8 cellular contexts compared by ENCODE assay signal in genomic region chr7:2353650-2354172, GRCh38. TPM values are rescaled to one million over a fixed set of nuclear protein-coding genes. Genes with fewer than 3 reads are reported as not detected.
DNase-seq lines count a peak whose midpoint lies in the region; ATAC-seq, FAIRE-seq and TF ChIP-seq lines count a peak whose summit lies in the region.

No MANE protein-coding gene starts in this region.

- H3K27me3 ChIP-seq in IMR-90 (ENCODE audit: control insufficient read depth, insufficient read depth, low read length) = no peaks in the 10 kb centered on the region
- H3K27me3 ChIP-seq in heart left ventricle = no peaks in the 10 kb centered on the region

- H3K9me1 ChIP-seq in IMR-90 (ENCODE audit: insufficient read depth, low read length) = peaks cover 12% of the 10 kb centered on the region

- WGBS in IMR-90 (ENCODE audit: extremely low coverage in 2 of 2, insufficient read length in 1 of 2), 2 experiments = 0% methylated on average over 6 of the region's 33 CpGs; no CpG with 5 or more reads in 1 of the 2 experiments
- WGBS in heart left ventricle, 4 donors = 2 to 16% (median 5%) methylated on average over 21 to 33 of the region's 33 CpGs

- peak overlapping the region; percentile 100 for H3K56ac ChIP-seq in IMR-90 (ENCODE audit: extremely low read depth, insufficient read depth, low read length)

- peaks cover 37% of the 10 kb centered on the region for H3K36me3 Mint-ChIP-seq in activated naive CD8-positive, alpha-beta T cell treated with anti-CD3 and anti-CD28 coated beads for 36 hours
- H3K36me3 Mint-ChIP-seq in progenitor cell of endocrine pancreas (ENCODE audit: insufficient read depth) = peaks cover 3% of the 10 kb centered on the region

- POLR2A ChIA-PET in IMR-90 (lab: Charles Lee; ENCODE audit: unreplicated experiment) = interaction anchor here (0.6 kb wide), 2 partner anchors 17 to 79 kb away, joined by 3 read pairs; no protein-coding TSS in a partner anchor

- peak overlapping the region; percentile 87 to 99 for H4K8ac ChIP-seq in IMR-90 (ENCODE audit: low read depth in 2 of 2, low read length in 2 of 2)

- H3K9me3 ChIP-seq in ES-I3 (ENCODE audit: control insufficient read depth, insufficient read depth, low read length) (no peaks in the 10 kb centered on the region), IMR-90 (ENCODE audit: control insufficient read depth, insufficient read depth, low read length) (no peaks in the 10 kb centered on the region), heart left ventricle (no peaks in the 10 kb centered on the region)

- H3K18ac ChIP-seq in IMR-90 (ENCODE audit: low read depth, low read length) = peak overlapping the region; percentile 98

- peak; percentile 90 for FAIRE-seq in urothelium cell line (lab: Jason Lieb, UNC)

- peak overlapping the region; percentile 95 for H2AFZ ChIP-seq in IMR-90 (replicated peaks; ENCODE audit: low read length, poor library complexity)

- H4K20me1 ChIP-seq in IMR-90 (ENCODE audit: insufficient read depth, low read length) = peaks cover 40% of the 10 kb centered on the region

- peak overlapping the region; percentile 100 for H2BK120ac ChIP-seq in IMR-90 (ENCODE audit: low read depth, low read length)

- H2AK9ac ChIP-seq in IMR-90 (replicated peaks; ENCODE audit: low read depth, low read length, poor library complexity) = peak overlapping the region; percentile 59

- peak overlapping the region; percentile 96; the same call in 2 of the 3 replicates for H2BK15ac ChIP-seq in IMR-90 (ENCODE audit: low read depth, low read length)

- H3K27ac Mint-ChIP-seq in activated naive CD8-positive, alpha-beta T cell treated with anti-CD3 and anti-CD28 coated beads for 36 hours = peak overlapping the region; percentile 100
- peak overlapping the region; percentile 100 for H3K27ac Mint-ChIP-seq in progenitor cell of endocrine pancreas

- intact Hi-C loops in IMR-90 (cut with micrococcal nuclease) (no loop called here), heart left ventricle (cut with DNase I) (loop anchor here in 5 of 10 donors (1.0 to 10.0 kb wide), 9 partner anchors 39 to 781 kb away; partner anchors contain the start of genes CHST12 (in 2 of the 5), MRM2 (in 2 of the 5), NUDT1 (in 2 of the 5) and PSMG3 (in 1 of the 5))

- H3K4me1 Mint-ChIP-seq in activated naive CD8-positive, alpha-beta T cell treated with anti-CD3 and anti-CD28 coated beads for 36 hours = peaks cover 30% of the 10 kb centered on the region
- peaks cover 16% of the 10 kb centered on the region for H3K4me1 Mint-ChIP-seq in progenitor cell of endocrine pancreas (ENCODE audit: low read depth)

- TF ChIP-seq POLR2A in IMR-90 (IDR thresholded peaks at IDR 0.05; ENCODE audit: low read depth, low read length) (no peak), heart left ventricle (IDR thresholded peaks at IDR 0.05) (peak in 1 of 2 donors; percentile 42)

- H2BK20ac ChIP-seq in IMR-90 (ENCODE audit: low read depth, low read length) = peak overlapping the region; percentile 100

- peak overlapping the region; percentile 99 for H4K91ac ChIP-seq in IMR-90 (ENCODE audit: insufficient read depth, low read depth, low read length)

- DNase-seq in IMR-90 = peak; percentile 86
- peak; percentile 92 for DNase-seq in SK-MEL-5 (ENCODE audit: low read depth, low spot score)
- DNase-seq in activated naive CD8-positive, alpha-beta T cell treated with anti-CD3 and anti-CD28 coated beads for 36 hours = peak; percentile 87
- peak; percentile 91 to 95 (median 93) for DNase-seq in heart left ventricle
- DNase-seq in progenitor cell of endocrine pancreas (ENCODE audit: low spot score, unreplicated experiment) = peak; percentile 77
- peak; percentile 100 for DNase-seq in urothelium cell line (ENCODE audit: low spot score)

- H3K4me1 ChIP-seq in ES-I3 (ENCODE audit: insufficient read depth, low read length) = no peaks in the 10 kb centered on the region
- H3K4me1 ChIP-seq in IMR-90 (ENCODE audit: control insufficient read depth, insufficient read depth, low read length) = peaks cover 3% of the 10 kb centered on the region
- H3K4me1 ChIP-seq in heart left ventricle = peaks cover 0 to 41% (median 29%) of the 10 kb centered on the region in 12 donors

- H3K23ac ChIP-seq in IMR-90 (ENCODE audit: low read depth, low read length) = peak overlapping the region; percentile 100

- CTCF ChIA-PET in IMR-90 (lab: Yijun Ruan, JAX) = no interaction called here

- no peaks in the 10 kb centered on the region; the same call in 1 of the 2 replicates for H3K36me3 ChIP-seq in ES-I3 (ENCODE audit: insufficient read depth, low read length)
- peaks cover 5% of the 10 kb centered on the region for H3K36me3 ChIP-seq in IMR-90 (ENCODE audit: control insufficient read depth, insufficient read depth, low read length)
- H3K36me3 ChIP-seq in heart left ventricle = peaks cover 0 to 18% (median 11%) of the 10 kb centered on the region in 9 donors

- H3K27me3 Mint-ChIP-seq in activated naive CD8-positive, alpha-beta T cell treated with anti-CD3 and anti-CD28 coated beads for 36 hours = no peaks in the 10 kb centered on the region
- no peaks in the 10 kb centered on the region for H3K27me3 Mint-ChIP-seq in progenitor cell of endocrine pancreas

- no peaks in the 10 kb centered on the region for H3K9me3 Mint-ChIP-seq in activated naive CD8-positive, alpha-beta T cell treated with anti-CD3 and anti-CD28 coated beads for 36 hours
- no peaks in the 10 kb centered on the region for H3K9me3 Mint-ChIP-seq in progenitor cell of endocrine pancreas (ENCODE audit: low read depth)

- H3K27ac ChIP-seq in IMR-90 (ENCODE audit: insufficient read depth, low read length) (peak overlapping the region; percentile 96), heart left ventricle (peak overlapping the region; percentile 97 to 100 (median 100))

- H3K9ac ChIP-seq in ES-I3 (ENCODE audit: low read depth, low read length) (peak overlapping the region; percentile 98), IMR-90 (ENCODE audit: low read depth, low read length) (peak overlapping the region; percentile 99)

- ATAC-seq in GM21528 (IDR thresholded peaks at IDR 0.05; ENCODE audit: low FRiP score, unreplicated experiment) = peak; percentile 46
- peak; percentile 78 for ATAC-seq in IMR-90 (ENCODE audit: low read depth)
- peak; percentile 85 to 91 (median 90) for ATAC-seq in heart left ventricle

- peak overlapping the region; percentile 99 for H3K14ac ChIP-seq in IMR-90 (replicated peaks; ENCODE audit: low read depth, low read length)

- peak overlapping the region; percentile 61 for H2AK5ac ChIP-seq in IMR-90 (ENCODE audit: low read depth, low read length)

- in situ Hi-C loops in IMR-90 (cut with MboI; ENCODE audit: low sequenced_read_pairs) (no loop called here), SK-MEL-5 (cut with HindIII; ENCODE audit: low pct_unique_long_range_greater_than_20kb, low sequenced_read_pairs) (no loop called here)

- peaks cover 2 to 34% of the 10 kb centered on the region in 2 experiments; a peak in 3 of 4 replicates for H3K79me1 ChIP-seq in IMR-90 (ENCODE audit: low read depth in 1 of 2, low read length in 2 of 2)

- peak overlapping the region; percentile 91 for H3K4me3 Mint-ChIP-seq in activated naive CD8-positive, alpha-beta T cell treated with anti-CD3 and anti-CD28 coated beads for 36 hours
- peak overlapping the region; percentile 94 for H3K4me3 Mint-ChIP-seq in progenitor cell of endocrine pancreas (ENCODE audit: low read depth)

- dilution Hi-C loops in IMR-90 (cut with HindIII; ENCODE audit: low sequenced_read_pairs, unreplicated experiment) = no loop called here

- no peak for TF ChIP-seq RAD21 in IMR-90 (IDR thresholded peaks at IDR 0.05; ENCODE audit: low read length)

- no TSS peak for BruUV-seq in IMR-90 (replicated peaks; lab: Mats Ljungman, UMichigan)

- H3K4ac ChIP-seq in IMR-90 (ENCODE audit: low read depth, low read length) = peak overlapping the region; percentile 99

- peak overlapping the region; percentile 90 for H3K4me2 ChIP-seq in IMR-90 (ENCODE audit: low read depth, low read length)

- TF ChIP-seq CTCF in IMR-90 (conservative IDR thresholded peaks at IDR 0.05; ENCODE audit: low read depth, low read length) (no peak), heart left ventricle (IDR thresholded peaks at IDR 0.05) (no peak), progenitor cell of endocrine pancreas (IDR thresholded peaks at IDR 0.05; ENCODE audit: unreplicated experiment) (no peak)

- peak overlapping the region; percentile 97 for H2BK5ac ChIP-seq in IMR-90 (ENCODE audit: low read depth, low read length, poor library complexity, severe bottlenecking)

- peak overlapping the region; percentile 55 for H3K4me3 ChIP-seq in IMR-90 (ENCODE audit: insufficient read depth, low read depth, low read length)
- H3K4me3 ChIP-seq in heart left ventricle = peak overlapping the region; percentile 90 to 100 (median 98)

- H4K5ac ChIP-seq in IMR-90 (ENCODE audit: low read depth, low read length) = peak overlapping the region; percentile 96

RNA-seq across cellular contexts. Expression of gene EIF3B, which starts 0.9 kb away (rescaled TPM):
- total RNA-seq in IMR-90 (2012; rRNA removed) = 201 and 211 TPM in 2 replicates
- polyA plus RNA-seq in IMR-90 (2012; rRNA removed) = 105 and 107 TPM in 2 replicates
- 68.3 and 87.5 TPM in 2 replicates for polyA plus RNA-seq in IMR-90 (2012; cell fraction: cytosol; rRNA removed)
- 232 and 274 TPM in 2 replicates for polyA plus RNA-seq in IMR-90 (2012; cell fraction: nucleus; rRNA removed; ENCODE audit: low replicate concordance)
- 386 and 411 TPM in 2 replicates for total RNA-seq in SK-MEL-5 (2014; rRNA removed; shearing (Covaris generic))
- polyA plus RNA-seq in SK-MEL-5 (2015; cell fraction: cytosol; rRNA removed) = 271 and 322 TPM in 2 replicates
- polyA plus RNA-seq in SK-MEL-5 (2015; cell fraction: nucleus; rRNA removed) = 506 and 556 TPM in 2 replicates
- 100 to 1,000 TPM; 315 to 319 TPM for total RNA-seq in activated naive CD8-positive, alpha-beta T cell treated with anti-CD3 and anti-CD28 coated beads for 36 hours
- total RNA-seq in heart left ventricle = 10 to 100 TPM; 57.4 to 95.7 (median 72.4) TPM
- 100 to 1,000 TPM in 1 of 2 donors, 10 to 100 TPM in 1; 35.4 to 114 TPM for polyA plus RNA-seq in heart left ventricle
- total RNA-seq in progenitor cell of endocrine pancreas = 158 and 172 TPM in 2 replicates

RNA-seq across cellular contexts. Expression of gene SNX8, which starts 39.5 kb away (rescaled TPM):
- total RNA-seq in IMR-90 (2012; rRNA removed) (7.7 and 8.6 TPM in 2 replicates), heart left ventricle (10 to 100 TPM in 7 of 9 donors, 1 to 10 TPM in 2; 5.4 to 44.6 (median 21.5) TPM), progenitor cell of endocrine pancreas (15.6 and 19.0 TPM in 2 replicates)
- polyA plus RNA-seq in IMR-90 (2012; rRNA removed) (55.9 and 65.0 TPM in 2 replicates), heart left ventricle (10 to 100 TPM; 16.7 to 19.4 TPM)
- polyA plus RNA-seq in IMR-90 (2012; cell fraction: cytosol; rRNA removed) = 9.9 and 15.0 TPM in 2 replicates
- 26.2 and 42.9 TPM in 2 replicates for polyA plus RNA-seq in IMR-90 (2012; cell fraction: nucleus; rRNA removed; ENCODE audit: low replicate concordance)
- 48.7 and 52.0 TPM in 2 replicates for total RNA-seq in SK-MEL-5 (2014; rRNA removed; shearing (Covaris generic))
- polyA plus RNA-seq in SK-MEL-5 (2015; cell fraction: cytosol; rRNA removed) = 110 and 142 TPM in 2 replicates
- polyA plus RNA-seq in SK-MEL-5 (2015; cell fraction: nucleus; rRNA removed) = 44.3 and 66.1 TPM in 2 replicates
- total RNA-seq in activated naive CD8-positive, alpha-beta T cell treated with anti-CD3 and anti-CD28 coated beads for 36 hours = 10 to 100 TPM; 45.6 to 48.7 TPM

RNA-seq across cellular contexts. Expression of gene CHST12, which starts 49.7 kb away (rescaled TPM):
- total RNA-seq in IMR-90 (2012; rRNA removed) (3.8 and 4.7 TPM in 2 replicates), heart left ventricle (10 to 100 TPM; 12.7 to 20.7 (median 15.6) TPM), progenitor cell of endocrine pancreas (16.7 and 17.0 TPM in 2 replicates)
- polyA plus RNA-seq in IMR-90 (2012; rRNA removed) (27.0 and 31.6 TPM in 2 replicates), heart left ventricle (10 to 100 TPM; 12.5 to 14.7 TPM)
- polyA plus RNA-seq in IMR-90 (2012; cell fraction: cytosol; rRNA removed) = 26.1 and 46.6 TPM in 2 replicates
- 11.2 and 24.6 TPM in 2 replicates for polyA plus RNA-seq in IMR-90 (2012; cell fraction: nucleus; rRNA removed; ENCODE audit: low replicate concordance)
- total RNA-seq in SK-MEL-5 (2014; rRNA removed; shearing (Covaris generic)) = 9.3 and 11.4 TPM in 2 replicates
- 42.5 and 59.6 TPM in 2 replicates for polyA plus RNA-seq in SK-MEL-5 (2015; cell fraction: cytosol; rRNA removed)
- polyA plus RNA-seq in SK-MEL-5 (2015; cell fraction: nucleus; rRNA removed) = 18.5 and 20.1 TPM in 2 replicates
- total RNA-seq in activated naive CD8-positive, alpha-beta T cell treated with anti-CD3 and anti-CD28 coated beads for 36 hours = 1 to 10 TPM; 3.1 to 3.2 TPM

Comparison
In these comparisons a context has a peak if more than half of its experiments do, and no peak if none do; other contexts are left out.
1. Peak in every context shown above with its lines: DNase-seq, ATAC-seq, H3K4me3 ChIP-seq and H3K27ac ChIP-seq.